ENCODE assay signal across 8 cellular contexts in genomic region chr5:178113141-178113787, GRCh38. TPM values are rescaled to one million over a fixed set of nuclear protein-coding genes. Genes with fewer than 3 reads are reported as not detected.
DNase-seq lines count a peak whose midpoint lies in the region; ATAC-seq, FAIRE-seq and TF ChIP-seq lines count a peak whose summit lies in the region.

N4BP3 (plus strand) TSS chr5:178113532; CDS start chr5:178119584, 6,052 bp downstream.

- TF ChIP-seq CTCF in SU-DHL-6 (IDR thresholded peaks at IDR 0.05; ENCODE audit: insufficient read depth, low read length, poor library complexity, severe bottlenecking) = no peak

- peak within 1 kb of the TSS; percentile 94 for H3K27ac ChIP-seq in SU-DHL-6 (ENCODE audit: low read depth, low read length)

- no peak for TF ChIP-seq POLR2A in H54 (IDR thresholded peaks at IDR 0.05; ENCODE audit: low read depth, low read length)

- no peaks in the 10 kb centered on the region for H4K20me1 ChIP-seq in SU-DHL-6 (ENCODE audit: low read depth, low read length)

- in situ Hi-C loops in Caki2 (cut with HindIII; ENCODE audit: low pct_unique_long_range_greater_than_20kb, low sequenced_read_pairs) = no loop called here

- H3F3A ChIP-seq in SU-DHL-6 (ENCODE audit: insufficient read depth) = peaks cover 54% of the 10 kb centered on the region

- no peaks in the 10 kb centered on the region for H3K9me3 ChIP-seq in SU-DHL-6 (ENCODE audit: insufficient read depth, low read length)
- H3K9me3 ChIP-seq in adipocyte (ENCODE audit: control insufficient read depth, low read length) = no peaks in the 10 kb centered on the region
- H3K9me3 ChIP-seq in iPS-15b (ENCODE audit: control insufficient read depth, insufficient read depth, low read length) = no peaks in the 10 kb centered on the region

- peak within 1 kb of the TSS; percentile 78 for H3K4me2 ChIP-seq in SU-DHL-6 (ENCODE audit: low read depth, low read length, poor library complexity, severe bottlenecking)

- peaks cover 32% of the 10 kb centered on the region for H3K79me2 ChIP-seq in SU-DHL-6 (ENCODE audit: insufficient read depth, low read length)

- peak within 1 kb of the TSS; percentile 65 for H3K4me3 ChIP-seq in SU-DHL-6 (ENCODE audit: insufficient read depth, low read length, poor library complexity, severe bottlenecking)
- H3K4me3 ChIP-seq in adipocyte (ENCODE audit: low read length) = no peak within 1 kb of the TSS
- H3K4me3 ChIP-seq in iPS-15b (ENCODE audit: low read depth, low read length) = peak within 1 kb of the TSS; percentile 91

- H3K9me2 ChIP-seq in SU-DHL-6 (replicated peaks; ENCODE audit: insufficient read depth, low read length) = no peaks in the 10 kb centered on the region

- H3K27me3 ChIP-seq in SU-DHL-6 (ENCODE audit: low read length) = no peaks in the 10 kb centered on the region
- H3K27me3 ChIP-seq in adipocyte (replicated peaks; ENCODE audit: control insufficient read depth, insufficient read depth, low read length) = peaks cover 31% of the 10 kb centered on the region
- H3K27me3 ChIP-seq in iPS-15b (ENCODE audit: control insufficient read depth, insufficient read depth, low read length) = no peaks in the 10 kb centered on the region

- peak; percentile 88 for DNase-seq in Caki2 (ENCODE audit: low read depth)
- peak; percentile 84 for DNase-seq in adipocyte (ENCODE audit: low read depth)
- peak; percentile 92 for DNase-seq in stimulated activated CD4-positive, alpha-beta T cell treated with anti-CD3 and anti-CD28 coated beads, Interleukin-15, amount 100 ng/mL, for 24 hours
- DNase-seq in H54 (ENCODE audit: insufficient read length, low spot score) = no peak

- no peak for FAIRE-seq in H54 (lab: Jason Lieb, UNC)

- H3K4me1 ChIP-seq in adipocyte (ENCODE audit: control insufficient read depth, insufficient read depth, low read length) (peaks cover 12% of the 10 kb centered on the region), iPS-15b (ENCODE audit: control insufficient read depth, insufficient read depth, low read length) (peaks cover 21% of the 10 kb centered on the region)

- H3K9ac ChIP-seq in SU-DHL-6 (ENCODE audit: low read length) (peak within 1 kb of the TSS; percentile 91), adipocyte (ENCODE audit: low read length) (no peak within 1 kb of the TSS), iPS-15b (ENCODE audit: low read depth, low read length) (peak within 1 kb of the TSS; percentile 65)

- ATAC-seq in GM19395 (IDR thresholded peaks at IDR 0.05; ENCODE audit: unreplicated experiment) (peak; percentile 53), HG03571 (IDR thresholded peaks at IDR 0.05; ENCODE audit: unreplicated experiment) (peak; percentile 66)

- H3K36me3 ChIP-seq in SU-DHL-6 (ENCODE audit: low read length) = no peaks in the 10 kb centered on the region
- no peaks in the 10 kb centered on the region for H3K36me3 ChIP-seq in adipocyte (ENCODE audit: control insufficient read depth, insufficient read depth, low read length, severe bottlenecking)
- no peaks in the 10 kb centered on the region for H3K36me3 ChIP-seq in iPS-15b (ENCODE audit: control insufficient read depth, insufficient read depth, low read length)

- peak within 1 kb of the TSS; percentile 78 for H2AFZ ChIP-seq in SU-DHL-6 (ENCODE audit: low read depth, low read length, severe bottlenecking)

RNA-seq across cellular contexts. Expression of gene N4BP3, which starts in this region (rescaled TPM):
- total RNA-seq in Caki2 (2014; rRNA removed; shearing (Covaris generic); ENCODE audit: low replicate concordance) = 1.8 and 6.2 TPM in 2 replicates
